ENCODE assay signal across 2 cellular contexts in genomic region chr6:13419826-13420225, GRCh38.
TF ChIP-seq lines count a peak whose summit lies in the region.

No MANE protein-coding gene starts in this region.

TF ChIP-seq in SK-N-SH treated with all-trans-retinoic acid at 6 μM for 48 hours, 23 proteins besides CTCF, POLR2A, EP300 and RAD21 (continued from another document):
- TF ChIP-seq TSHZ2 (CRISPR knock-in tag; IDR thresholded peaks at IDR 0.05) (no peak), ZNF70 (CRISPR knock-in tag; IDR thresholded peaks at IDR 0.05) (no peak), PPARA (CRISPR knock-in tag; IDR thresholded peaks at IDR 0.05; ENCODE audit: borderline replicate concordance) (no peak), OSR1 (CRISPR knock-in tag; IDR thresholded peaks at IDR 0.05) (no peak), PATZ1 (CRISPR knock-in tag; IDR thresholded peaks at IDR 0.05; ENCODE audit: borderline replicate concordance) (no peak), CSRNP3 (CRISPR knock-in tag; IDR thresholded peaks at IDR 0.05) (no peak)

TF ChIP-seq in HepG2, 621 proteins besides CTCF, POLR2A, EP300 and RAD21 (continued from another document):
- TF ChIP-seq ARID4A (CRISPR knock-in tag; IDR thresholded peaks at IDR 0.05; ENCODE audit: borderline replicate concordance) (no peak), DNMT3B (CRISPR knock-in tag; conservative IDR thresholded peaks at IDR 0.05) (no peak), MNT (IDR thresholded peaks at IDR 0.05) (no peak), PPARG (CRISPR knock-in tag; conservative IDR thresholded peaks at IDR 0.05) (no peak), ZNF180 (CRISPR knock-in tag; IDR thresholded peaks at IDR 0.05; ENCODE audit: borderline replicate concordance, low read depth) (no peak), ZNF768 (CRISPR knock-in tag; IDR thresholded peaks at IDR 0.05) (no peak)
TF ChIP-seq in HepG2: peak in this region for 0.
